In the genomic region with DNA sequence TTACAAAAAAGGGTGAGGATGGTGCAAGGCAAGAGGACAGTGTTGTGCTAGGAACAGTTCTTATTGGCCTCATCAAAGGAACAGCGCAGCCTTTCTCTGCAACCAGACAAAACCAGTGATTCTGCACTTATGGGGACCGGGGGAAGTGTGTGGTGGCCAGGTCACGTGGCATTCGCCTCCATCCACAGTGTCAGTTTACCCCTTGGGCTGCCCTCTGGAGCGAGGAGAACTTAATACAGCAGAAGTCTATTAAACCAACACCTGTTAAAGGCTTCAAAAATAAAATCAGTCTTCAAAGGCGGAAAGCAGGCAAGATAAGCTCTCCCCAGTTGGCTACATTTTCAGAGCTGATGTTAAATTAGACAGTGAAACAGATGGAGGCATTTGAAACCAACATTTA, we compare ENCODE assay signal across 11 cellular contexts.
A peak's percentile ranks its signal among the peaks of the same experiment; 100 is the strongest.
DNase-seq lines count a peak whose midpoint lies in the region; ATAC-seq, FAIRE-seq and TF ChIP-seq lines count a peak whose summit lies in the region.
"Had no signal": no experiment of that assay in that cellular context is flagged by ENCODE, and none has a peak within 500 bp of the region (broad histone marks: within the 10 kb centered on the region; RNA-seq: fewer than 3 reads in every experiment).

No MANE protein-coding gene starts in this region.

- H3K9me3 ChIP-seq in Loucy (ENCODE audit: insufficient read depth, low read depth, low read length) (peaks cover 12% of the 10 kb centered on the region; the same call in 1 of the 2 replicates), GM12878 (replicated peaks; ENCODE audit: control insufficient read depth, insufficient read depth, low read length) (peaks cover 5% of the 10 kb centered on the region; the same call in 2 of the 3 replicates), muscle layer of colon (ENCODE audit: low read length) (no peaks in the 10 kb centered on the region), stomach smooth muscle (ENCODE audit: control insufficient read depth in 2 of 2, low read length in 2 of 2) (peaks cover 0 to 2% of the 10 kb centered on the region in 2 donors)

- H3K79me2 ChIP-seq in Loucy (ENCODE audit: insufficient read depth, low read length) (peaks cover 85% of the 10 kb centered on the region), GM12878 (ENCODE audit: control insufficient read depth, insufficient read depth, low read length) (no peaks in the 10 kb centered on the region)

- CTCF ChIA-PET in GM12878 (lab: Yijun Ruan, JAX), result interaction anchor here (0.7 to 1.5 kb wide), 4 partner anchors 17 to 171 kb away, joined by 3 to 4 read pairs (median 3); no protein-coding TSS in a partner anchor

- 54% methylated on average over 6 of the region's 6 CpGs for WGBS in GM12878 (ENCODE audit: insufficient coverage, insufficient replicate concordance, low lambda C conversion rate, missing lambda C conversion rate)

- BruUV-seq in GM12878 (replicated peaks; lab: Mats Ljungman, UMichigan), result no TSS peak

- H3K27ac ChIP-seq in GM12878 (ENCODE audit: control insufficient read depth, insufficient read depth) (no peak overlapping the region), muscle layer of colon (ENCODE audit: low read depth, low read length) (peak overlapping the region; percentile 67), stomach smooth muscle (ENCODE audit: low read length) (peak overlapping the region; percentile 79)

- RAD21 ChIA-PET in GM12878 (lab: Charles Lee; ENCODE audit: unreplicated experiment), result no interaction called here

- H3K36me3 ChIP-seq in Loucy (ENCODE audit: insufficient read depth, low read length) (peaks cover 5% of the 10 kb centered on the region; the same call in 1 of the 2 replicates), GM12878 (ENCODE audit: control insufficient read depth in 2 of 2, insufficient read depth in 2 of 2, low read length in 1 of 2) (no peaks in the 10 kb centered on the region), muscle layer of colon (ENCODE audit: insufficient read depth, low read length) (no peaks in the 10 kb centered on the region), stomach smooth muscle (ENCODE audit: control insufficient read depth in 2 of 2, insufficient read depth in 2 of 2, low read length in 2 of 2) (peaks cover 0 to under 1% of the 10 kb centered on the region in 2 donors)

- no peak for TF ChIP-seq EP300 in GM12878 (IDR thresholded peaks at IDR 0.05; ENCODE audit: borderline replicate concordance in 1 of 2, control insufficient read depth in 1 of 2, low read depth in 2 of 2, low read length in 2 of 2)

- H3K4me2 ChIP-seq in Loucy (ENCODE audit: low read depth, low read length, poor library complexity, severe bottlenecking) (peak overlapping the region; percentile 1), GM12878 (ENCODE audit: control insufficient read depth, insufficient read depth) (no peak overlapping the region)

- no peak for ATAC-seq in GM12878
- ATAC-seq in GM18909 (IDR thresholded peaks at IDR 0.05; ENCODE audit: poor library complexity, unreplicated experiment), result no peak
- ATAC-seq in GM18511 (IDR thresholded peaks at IDR 0.05; ENCODE audit: unreplicated experiment), result no peak
- ATAC-seq: T-cell had no signal

- H2AFZ ChIP-seq in Loucy (ENCODE audit: low read length) (no peak overlapping the region), GM12878 (ENCODE audit: control insufficient read depth, low read depth, low read length) (no peak overlapping the region)

- POLR2A ChIA-PET in GM12878 (lab: Charles Lee), result no interaction called here

- H3K4me1 ChIP-seq in Loucy (ENCODE audit: insufficient read depth, low read length, poor library complexity, severe bottlenecking) (peaks cover 22% of the 10 kb centered on the region), GM12878 (ENCODE audit: control insufficient read depth, insufficient read depth, low read length) (no peaks in the 10 kb centered on the region), muscle layer of colon (ENCODE audit: insufficient read depth, low read length) (peaks cover 72% of the 10 kb centered on the region), stomach smooth muscle (ENCODE audit: control insufficient read depth, insufficient read depth, low read length) (peaks cover 67% of the 10 kb centered on the region)

- SMC1A ChIA-PET in GM12878 (lab: Charles Lee; ENCODE audit: uncharacterized antibody, unreplicated experiment), result interaction anchor here (0.8 to 1.3 kb wide), 3 partner anchors 14 to 384 kb away, joined by 3 read pairs; no protein-coding TSS in a partner anchor

- DNase-seq in GM12878 (ENCODE audit: low read depth, low spot score) (no peak), dermis blood vessel endothelial cell (no peak)
- DNase-seq: erythroblast, KBM-7, NCI-H1930, T-cell had no signal

- no peak for TF ChIP-seq POLR2A in GM12878 (IDR thresholded peaks at IDR 0.05; ENCODE audit: low read depth, low read length)

- no peak for TF ChIP-seq RAD21 in GM12878 (IDR thresholded peaks at IDR 0.05; ENCODE audit: insufficient read depth, low read depth, low read length)

- in situ Hi-C loops in GM12878 (cut with MboI), result no loop called here

- no peak overlapping the region for H3K9ac ChIP-seq in Loucy (ENCODE audit: low read depth, low read length, poor library complexity, severe bottlenecking)
- no peak overlapping the region for H3K9ac ChIP-seq in GM12878 (ENCODE audit: control insufficient read depth, insufficient read depth, low read length)
- no peak overlapping the region for H3K9ac ChIP-seq in muscle layer of colon (ENCODE audit: low read length)
- peak overlapping the region in 1 of 2 donors; percentile 42 for H3K9ac ChIP-seq in stomach smooth muscle (ENCODE audit: low read length in 2 of 2)

- TF ChIP-seq CTCF in Loucy (conservative IDR thresholded peaks at IDR 0.05; ENCODE audit: low read length) (no peak), GM12878 (IDR thresholded peaks at IDR 0.05 in 2 of 3, conservative IDR thresholded peaks at IDR 0.05 in 1 of 3; ENCODE audit: control insufficient read depth in 2 of 3, extremely low read depth in 1 of 3, insufficient read depth in 1 of 3, low read depth in 3 of 3, low read length in 3 of 3) (no peak)

- H3K9me2 ChIP-seq in Loucy (replicated peaks; ENCODE audit: low read depth, low read length), result no peaks in the 10 kb centered on the region

- H4K20me1 ChIP-seq in Loucy (ENCODE audit: insufficient read depth, low read length, poor library complexity, severe bottlenecking) (peaks cover 5% of the 10 kb centered on the region), GM12878 (ENCODE audit: control insufficient read depth, insufficient read depth) (no peaks in the 10 kb centered on the region)

- H3K27me3 ChIP-seq in Loucy (ENCODE audit: insufficient read depth, low read length, poor library complexity, severe bottlenecking), result no peaks in the 10 kb centered on the region
- no peaks in the 10 kb centered on the region for H3K27me3 ChIP-seq in GM12878 (replicated peaks in 1 of 2; ENCODE audit: control insufficient read depth in 2 of 2, insufficient read depth in 2 of 2, low read length in 1 of 2)
- H3K27me3 ChIP-seq in muscle layer of colon (ENCODE audit: control insufficient read depth in 1 of 2, insufficient read depth in 2 of 2, low read length in 2 of 2), result no peaks in the 10 kb centered on the region
- no peaks in the 10 kb centered on the region for H3K27me3 ChIP-seq in stomach smooth muscle (ENCODE audit: control insufficient read depth in 1 of 2, insufficient read depth in 2 of 2, low read length in 2 of 2)

- intact Hi-C loops in GM12878 (cut with micrococcal nuclease; ENCODE audit: unreplicated experiment), result no loop called here

- no peaks in the 10 kb centered on the region for H3F3A ChIP-seq in Loucy (ENCODE audit: low read depth)

- no peak overlapping the region for H3K4me3 ChIP-seq in Loucy (ENCODE audit: low read length, poor library complexity, severe bottlenecking)
- H3K4me3 ChIP-seq in GM12878, result no peak overlapping the region
- H3K4me3 ChIP-seq in muscle layer of colon (ENCODE audit: low read depth in 1 of 2, low read length in 2 of 2), result peak overlapping the region in 1 of 2 donors; percentile 29
- no peak overlapping the region for H3K4me3 ChIP-seq in stomach smooth muscle (ENCODE audit: low read length in 2 of 2)

- no peak for FAIRE-seq in GM12878 (lab: Jason Lieb, UNC)

TF ChIP-seq in GM12878, 131 proteins besides CTCF, POLR2A, EP300 and RAD21:
- no peak for TF ChIP-seq ZZZ3 (IDR thresholded peaks at IDR 0.05; ENCODE audit: control insufficient read depth, insufficient read length, low read depth)
- TF ChIP-seq, protein P1, sequence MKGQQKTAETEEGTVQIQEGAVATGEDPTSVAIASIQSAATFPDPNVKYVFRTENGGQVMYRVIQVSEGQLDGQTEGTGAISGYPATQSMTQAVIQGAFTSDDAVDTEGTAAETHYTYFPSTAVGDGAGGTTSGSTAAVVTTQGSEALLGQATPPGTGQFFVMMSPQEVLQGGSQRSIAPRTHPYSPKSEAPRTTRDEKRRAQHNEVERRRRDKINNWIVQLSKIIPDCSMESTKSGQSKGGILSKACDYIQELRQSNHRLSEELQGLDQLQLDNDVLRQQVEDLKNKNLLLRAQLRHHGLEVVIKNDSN (IDR thresholded peaks at IDR 0.05; ENCODE audit: borderline replicate concordance, extremely low read length, insufficient read depth, low read depth, low read length), result peak; percentile 5
